ENCODE assay signal across 10 cellular contexts in the genomic region with DNA sequence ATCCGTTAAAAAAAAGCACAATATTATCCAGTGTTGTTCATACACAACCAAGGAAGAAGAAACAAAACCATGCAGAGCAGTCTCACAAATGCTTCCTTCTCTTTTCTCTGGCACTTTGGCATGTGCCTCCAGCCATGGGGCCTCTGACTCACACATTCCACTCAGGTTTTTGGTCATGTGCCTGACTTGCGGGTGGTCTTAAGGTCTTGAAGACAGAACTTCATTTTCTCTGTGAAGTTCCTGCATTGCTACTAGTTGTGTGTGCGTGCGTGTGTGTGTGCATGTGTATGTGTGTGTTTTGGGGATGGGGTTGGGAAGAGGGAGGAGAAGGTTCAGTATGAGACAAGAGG.
DNase-seq lines count a peak whose midpoint lies in the region; ATAC-seq and TF ChIP-seq lines count a peak whose summit lies in the region.
"Had no signal": no experiment of that assay in that cellular context is flagged by ENCODE, and none has a peak within 500 bp of the region (broad histone marks: within the 10 kb centered on the region; RNA-seq: fewer than 3 reads in every experiment).

No MANE protein-coding gene starts in this region.

- peaks cover 54% of the 10 kb centered on the region for H3K4me1 Mint-ChIP-seq in brain

- H3K27me3 ChIP-seq in ACC112 (ENCODE audit: insufficient read depth, low read length) = no peaks in the 10 kb centered on the region
- H3K27me3 ChIP-seq: BE2C had no signal

- peaks cover 0 to 9% (median 0%) of the 10 kb centered on the region in 5 experiments for H3K9me3 Mint-ChIP-seq in brain
- H3K9me3 Mint-ChIP-seq: activated T-cell treated with anti-CD3 and anti-CD28 coated beads, Interleukin-2, amount 50 U/mL, for 24 hours had no signal

- no peaks in the 10 kb centered on the region for H3K36me3 Mint-ChIP-seq in brain

- H3K4me3 ChIP-seq in ACC112 (ENCODE audit: low read depth, low read length) = peak overlapping the region; percentile 52

- ATAC-seq in GM18907 (IDR thresholded peaks at IDR 0.05; ENCODE audit: unreplicated experiment) = no peak
- ATAC-seq in GM21447 (IDR thresholded peaks at IDR 0.05; ENCODE audit: unreplicated experiment) = no peak

- DNase-seq in LHCN-M2 (ENCODE audit: low read depth) (peak; percentile 74), kidney tubule cell (ENCODE audit: low spot score) (peak; percentile 82), NCI-H1048 (lab: John Stamatoyannopoulos, UW) (no peak), cerebellar nuclear complex (lab: John Stamatoyannopoulos, UW) (no peak)
- DNase-seq: activated T-cell treated with anti-CD3 and anti-CD28 coated beads, Interleukin-2, amount 50 U/mL, for 24 hours; BE2C had no signal

- H2AFZ ChIP-seq in ACC112 (ENCODE audit: low read length, unreplicated experiment) = peak overlapping the region; percentile 72

- H3K4me3 Mint-ChIP-seq in brain = peak overlapping the region; percentile 10 to 61 (median 19)
- H3K4me3 Mint-ChIP-seq: activated T-cell treated with anti-CD3 and anti-CD28 coated beads, Interleukin-2, amount 50 U/mL, for 24 hours had no signal

- H3K36me3 ChIP-seq in ACC112 (ENCODE audit: insufficient read depth, low read length) = no peaks in the 10 kb centered on the region
- H3K36me3 ChIP-seq: BE2C had no signal

- peak overlapping the region; percentile 69 to 96 (median 82) for H3K27ac Mint-ChIP-seq in brain
- H3K27ac Mint-ChIP-seq: activated T-cell treated with anti-CD3 and anti-CD28 coated beads, Interleukin-2, amount 50 U/mL, for 24 hours had no signal

- peak overlapping the region; percentile 53 for H3K27ac ChIP-seq in ACC112 (ENCODE audit: low read depth, low read length)

- no peak for TF ChIP-seq CTCF in brain (conservative IDR thresholded peaks at IDR 0.05)

- peaks cover 4% of the 10 kb centered on the region for H3K27me3 Mint-ChIP-seq in brain

- no peaks in the 10 kb centered on the region for H3K79me2 ChIP-seq in ACC112 (ENCODE audit: control insufficient read depth, insufficient read depth, low read length, unreplicated experiment)

- peaks cover 15% of the 10 kb centered on the region for H3K4me1 ChIP-seq in ACC112 (ENCODE audit: control insufficient read depth, insufficient read depth, low read length, unreplicated experiment)
- H3K4me1 ChIP-seq: BE2C had no signal

Comparison
In these comparisons a context has a peak if more than half of its experiments do, and no peak if none do; other contexts are left out.
1. DNase-seq: peak in LHCN-M2 (single experiment) and kidney tubule cell (single experiment); none in NCI-H1048 (single experiment) and cerebellar nuclear complex (0 of 2).